ENCODE assay signal across 23 cellular contexts in the genomic region with DNA sequence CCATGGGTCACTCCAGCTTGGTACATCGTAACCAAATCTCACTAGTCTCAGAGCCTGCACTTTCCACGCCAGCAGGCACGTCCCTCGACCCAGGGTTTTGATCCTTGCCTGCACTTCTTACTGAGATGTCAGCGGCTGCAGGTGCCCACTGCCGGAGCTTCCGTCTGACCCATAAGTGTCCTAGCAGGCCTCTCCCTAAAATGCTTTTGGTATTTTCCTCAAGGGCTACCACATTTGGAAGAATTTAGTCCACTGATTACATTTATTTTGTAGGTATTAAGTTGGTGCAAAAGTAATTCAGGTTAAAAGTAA.
DNase-seq lines count a peak whose midpoint lies in the region; ATAC-seq, FAIRE-seq and TF ChIP-seq lines count a peak whose summit lies in the region.
"Had no signal": no experiment of that assay in that cellular context is flagged by ENCODE, and none has a peak within 500 bp of the region (broad histone marks: within the 10 kb centered on the region; RNA-seq: fewer than 3 reads in every experiment).

No MANE protein-coding gene starts in this region.

- intact Hi-C loops in K562 (cut with micrococcal nuclease): no loop called here

- H3K9me2 ChIP-seq in GM23338 (ENCODE audit: insufficient read depth): peaks cover 4% of the 10 kb centered on the region; the same call in 1 of the 2 replicates

- H3K27ac Mint-ChIP-seq in endodermal cell (no peak overlapping the region), GM23338 (no peak overlapping the region)
- H3K27ac Mint-ChIP-seq: CD4-positive, alpha-beta memory T cell; CD4-positive, CD25-positive, alpha-beta regulatory T cell; CD8-positive, alpha-beta memory T cell had no signal

- H3K4me1 ChIP-seq in K562 (replicated peaks in 1 of 2; ENCODE audit: control insufficient read depth in 2 of 2, insufficient read depth in 2 of 2, low read length in 2 of 2) (no peaks in the 10 kb centered on the region), endodermal cell (ENCODE audit: control insufficient read depth, insufficient read depth, low read length) (no peaks in the 10 kb centered on the region), GM23338 (ENCODE audit: insufficient read depth) (no peaks in the 10 kb centered on the region)
- H3K4me1 ChIP-seq: BE2C had no signal

- CTCF ChIA-PET in K562 (lab: Yijun Ruan, JAX; ENCODE audit: low intra/inter-chr PET ratio): no interaction called here

- H3K4me1 Mint-ChIP-seq in endodermal cell: no peaks in the 10 kb centered on the region
- H3K4me1 Mint-ChIP-seq in GM23338: no peaks in the 10 kb centered on the region
- H3K4me1 Mint-ChIP-seq: CD4-positive, alpha-beta memory T cell; CD4-positive, CD25-positive, alpha-beta regulatory T cell; CD8-positive, alpha-beta memory T cell had no signal

- BruUV-seq in K562 (replicated peaks; lab: Mats Ljungman, UMichigan): no TSS peak

- H4K20me1 ChIP-seq in K562 (replicated peaks; ENCODE audit: control insufficient read depth, insufficient read depth, low read length) (no peaks in the 10 kb centered on the region), GM23338 (replicated peaks; ENCODE audit: insufficient read depth) (no peaks in the 10 kb centered on the region)
- H4K20me1 ChIP-seq: BLaER1 had no signal

- peak overlapping the region in 1 of 2 experiments; percentile 42; a peak in 1 of 4 replicates for H3K9ac ChIP-seq in K562 (ENCODE audit: insufficient read depth in 1 of 2, low read depth in 2 of 2, low read length in 2 of 2)
- no peak overlapping the region for H3K9ac ChIP-seq in endodermal cell (ENCODE audit: extremely low read depth, low read length, poor library complexity, severe bottlenecking)
- H3K9ac ChIP-seq: BLaER1 had no signal

- 21% methylated on average over 7 of the region's 7 CpGs for WGBS in K562 (ENCODE audit: insufficient coverage, low coverage, missing lambda C conversion rate)
- WGBS in endodermal cell (ENCODE audit: insufficient coverage in 1 of 2, insufficient read length in 1 of 2), 2 experiments: 85 to 87% methylated on average over 4 to 7 of the region's 7 CpGs

- DNase-seq in K562 (ENCODE audit: extremely low read depth in 1 of 4, low spot score in 3 of 4): no peak
- DNase-seq in caudate nucleus (lab: John Stamatoyannopoulos, UW): no peak
- no peak for DNase-seq in endodermal cell
- DNase-seq in GM23338 (ENCODE audit: low spot score): no peak
- DNase-seq: 8988T; BE2C; CD4-positive, alpha-beta memory T cell; CD4-positive, CD25-positive, alpha-beta regulatory T cell; CD8-positive, alpha-beta memory T cell; COR-L47; DMS 273 treated with DMSO at 0.1 percent for 48 hours; DMS153; DMS79; DND-41; EL; GDM1 had no signal

- no peaks in the 10 kb centered on the region for H3K9me3 ChIP-seq in K562 (replicated peaks; ENCODE audit: control insufficient read depth, insufficient read depth, low read depth, low read length)
- H3K9me3 ChIP-seq in endodermal cell (ENCODE audit: control insufficient read depth, low read length): no peaks in the 10 kb centered on the region
- H3K9me3 ChIP-seq: BE2C had no signal

- POLR2A ChIA-PET in K562 (lab: Yijun Ruan, JAX): interaction anchor here (1.3 kb wide), 1 partner anchor 8 kb away, joined by 5 read pairs; no protein-coding TSS in a partner anchor

- no peak for TF ChIP-seq POLR2A in K562 (conservative IDR thresholded peaks at IDR 0.05)

- H3K9me3 Mint-ChIP-seq in endodermal cell (peaks cover 3% of the 10 kb centered on the region), GM23338 (peaks cover 9% of the 10 kb centered on the region; the same call in 2 of the 3 replicates)
- H3K9me3 Mint-ChIP-seq: CD8-positive, alpha-beta memory T cell had no signal

- H3K27me3 ChIP-seq in K562 (ENCODE audit: control insufficient read depth in 2 of 2, insufficient read depth in 2 of 2, low read length in 2 of 2) (peaks cover 24 to 39% of the 10 kb centered on the region in 2 experiments), endodermal cell (ENCODE audit: control insufficient read depth, insufficient read depth, low read length, poor library complexity, severe bottlenecking) (no peaks in the 10 kb centered on the region), GM23338 (ENCODE audit: insufficient read depth) (no peaks in the 10 kb centered on the region)
- H3K27me3 ChIP-seq: BE2C, BLaER1 had no signal

- H3K4me3 ChIP-seq in K562 (no peak overlapping the region), endodermal cell (ENCODE audit: low read length) (no peak overlapping the region), GM23338 (no peak overlapping the region)
- H3K4me3 ChIP-seq: BLaER1, GM12878 had no signal

- H3K9me1 ChIP-seq in K562 (ENCODE audit: control insufficient read depth, insufficient read depth, low read length): no peaks in the 10 kb centered on the region

- no peak for TF ChIP-seq EP300 in K562 (IDR thresholded peaks at IDR 0.05; ENCODE audit: low read length)

- TF ChIP-seq CTCF in K562 (IDR thresholded peaks at IDR 0.05 in 2 of 3, conservative IDR thresholded peaks at IDR 0.05 in 1 of 3; ENCODE audit: insufficient read depth in 2 of 3, low read depth in 1 of 3, low read length in 3 of 3) (no peak), endodermal cell (conservative IDR thresholded peaks at IDR 0.05) (peak; percentile 23), GM23338 (conservative IDR thresholded peaks at IDR 0.05; ENCODE audit: low read depth in 2 of 2) (no peak)

- TF ChIP-seq RAD21 in K562 (CRISPR knock-in tag; conservative IDR thresholded peaks at IDR 0.05 in 1 of 2, IDR thresholded peaks at IDR 0.05 in 1 of 2): no peak

- in situ Hi-C loops in K562 (cut with MboI): no loop called here

- H3K4me3 Mint-ChIP-seq in endodermal cell (no peak overlapping the region), GM23338 (no peak overlapping the region)
- H3K4me3 Mint-ChIP-seq: CD4-positive, alpha-beta memory T cell; CD4-positive, CD25-positive, alpha-beta regulatory T cell; CD8-positive, alpha-beta memory T cell had no signal

- H2AFZ ChIP-seq in K562 (ENCODE audit: low read depth, low read length) (0 out of 2 replicates have a peak overlapping the region, but pooled peaks have one; percentile 34), GM23338 (no peak overlapping the region)

- no peaks in the 10 kb centered on the region for H3F3A ChIP-seq in GM23338 (replicated peaks; ENCODE audit: low read depth)

- no peaks in the 10 kb centered on the region for H3K79me2 ChIP-seq in K562 (ENCODE audit: control insufficient read depth, insufficient read depth, low read length)
- no peaks in the 10 kb centered on the region for H3K79me2 ChIP-seq in GM23338 (replicated peaks; ENCODE audit: insufficient read depth)

- H3K36me3 ChIP-seq in K562 (ENCODE audit: control insufficient read depth, insufficient read depth, low read length) (no peaks in the 10 kb centered on the region), endodermal cell (ENCODE audit: control insufficient read depth, insufficient read depth, low read length) (no peaks in the 10 kb centered on the region), GM23338 (ENCODE audit: insufficient read depth) (no peaks in the 10 kb centered on the region)
- H3K36me3 ChIP-seq: BE2C, BLaER1 had no signal

- H3K36me3 Mint-ChIP-seq in endodermal cell (ENCODE audit: low read depth) (no peaks in the 10 kb centered on the region), GM23338 (ENCODE audit: low read depth) (peaks cover 9% of the 10 kb centered on the region)
- H3K36me3 Mint-ChIP-seq: CD14-positive monocyte; CD4-positive, alpha-beta memory T cell; CD4-positive, CD25-positive, alpha-beta regulatory T cell had no signal

- H3K4me2 ChIP-seq in K562 (ENCODE audit: insufficient read depth, low read length) (no peak overlapping the region; the same call in 1 of the 2 replicates), GM23338 (no peak overlapping the region)

- ATAC-seq in K562 (peak; percentile 28; the same call in 1 of the 3 replicates), GM23338 (no peak), HG03521 (IDR thresholded peaks at IDR 0.05; ENCODE audit: unreplicated experiment) (no peak)

- H3K27ac ChIP-seq in K562 (ENCODE audit: extremely low read depth, low read depth, low read length) (no peak overlapping the region), caudate nucleus (ENCODE audit: low read depth, low read length) (peak overlapping the region; percentile 24), endodermal cell (ENCODE audit: low read depth, low read length) (no peak overlapping the region), GM23338 (ENCODE audit: low read depth) (no peak overlapping the region)
- H3K27ac ChIP-seq: BLaER1 had no signal

- no peak for FAIRE-seq in K562 (lab: Jason Lieb, UNC)
- FAIRE-seq: A204.1, GM12878, GM12892, GM18507 had no signal

- H3K27me3 Mint-ChIP-seq in endodermal cell (ENCODE audit: insufficient read depth) (no peaks in the 10 kb centered on the region), GM23338 (ENCODE audit: insufficient read depth, low read depth, poor library complexity) (peaks cover 4% of the 10 kb centered on the region)

TF ChIP-seq in K562, 482 proteins besides CTCF, POLR2A, EP300 and RAD21 (continues in another document):
- TF ChIP-seq, protein P1, sequence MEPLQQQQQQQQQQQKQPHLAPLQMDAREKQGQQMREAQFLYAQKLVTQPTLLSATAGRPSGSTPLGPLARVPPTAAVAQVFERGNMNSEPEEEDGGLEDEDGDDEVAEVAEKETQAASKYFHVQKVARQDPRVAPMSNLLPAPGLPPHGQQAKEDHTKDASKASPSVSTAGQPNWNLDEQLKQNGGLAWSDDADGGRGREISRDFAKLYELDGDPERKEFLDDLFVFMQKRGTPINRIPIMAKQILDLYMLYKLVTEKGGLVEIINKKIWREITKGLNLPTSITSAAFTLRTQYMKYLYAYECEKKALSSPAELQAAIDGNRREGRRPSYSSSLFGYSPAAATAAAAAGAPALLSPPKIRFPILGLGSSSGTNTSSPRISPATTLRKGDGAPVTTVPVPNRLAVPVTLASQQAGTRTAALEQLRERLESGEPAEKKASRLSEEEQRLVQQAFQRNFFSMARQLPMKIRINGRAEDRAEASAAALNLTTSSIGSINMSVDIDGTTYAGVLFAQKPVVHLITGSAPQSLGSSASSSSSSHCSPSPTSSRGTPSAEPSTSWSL (CRISPR knock-in tag; IDR thresholded peaks at IDR 0.05; ENCODE audit: borderline replicate concordance): no peak
- TF ChIP-seq CBX1 (IDR thresholded peaks at IDR 0.05; ENCODE audit: low read depth): no peak

TF ChIP-seq in GM23338, 12 proteins besides CTCF, POLR2A, EP300 and RAD21:
- no peak for TF ChIP-seq CREB1 (CRISPR knock-in tag; IDR thresholded peaks at IDR 0.05; ENCODE audit: low read depth)
- TF ChIP-seq EZH2 (IDR thresholded peaks at IDR 0.05; ENCODE audit: low read depth, unreplicated experiment): no peak
